Comparison of ENCODE assay signal across 8 cellular contexts in the genomic region with DNA sequence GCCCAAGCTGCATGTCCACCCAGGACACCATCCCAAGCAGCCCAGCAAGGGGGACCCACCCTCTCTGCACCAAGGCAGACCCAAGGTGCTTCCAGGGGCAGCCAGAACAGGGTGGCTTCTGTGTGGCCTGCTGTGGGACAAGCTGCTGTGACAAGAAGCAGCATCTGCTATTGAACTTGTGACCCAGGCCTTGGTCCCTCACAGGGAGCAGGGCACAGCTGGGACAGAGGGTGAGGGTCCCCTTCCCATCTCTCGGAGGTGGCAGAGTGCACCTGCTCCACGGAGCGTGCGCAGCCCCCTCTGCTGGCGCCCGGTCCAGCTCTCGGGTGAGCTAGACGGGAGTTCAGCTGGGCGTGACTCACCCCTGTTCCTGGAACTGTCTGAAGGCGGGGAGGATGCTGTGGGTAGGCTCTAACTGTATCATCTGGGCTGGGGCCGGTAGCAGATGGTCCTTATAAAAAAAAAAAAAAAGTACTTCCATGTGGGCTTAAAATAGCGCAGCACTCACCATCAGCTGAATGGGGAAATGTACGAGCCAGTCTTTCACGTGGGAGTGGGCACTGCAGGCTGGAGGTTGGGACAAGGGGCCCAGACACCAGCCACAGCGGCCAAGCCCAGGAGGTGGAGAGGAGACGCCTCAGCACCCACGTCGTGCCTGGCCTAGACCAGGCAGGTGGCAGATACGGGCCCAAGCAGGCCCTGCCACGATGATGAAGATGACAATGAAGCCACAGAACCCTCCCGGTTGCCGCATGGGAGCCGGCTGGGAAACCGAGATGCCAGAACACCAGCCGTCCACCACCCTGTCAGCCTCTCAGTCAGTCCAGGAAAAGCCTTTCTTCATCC.
DNase-seq lines count a peak whose midpoint lies in the region; ATAC-seq and TF ChIP-seq lines count a peak whose summit lies in the region.

No MANE protein-coding gene starts in this region.

- no peaks in the 10 kb centered on the region for H3K9me3 ChIP-seq in BLaER1 treated with 17β-estradiol and CSF1 and Interleukin-3, amounts not matched to agents 10 nM and 100 nM (replicated peaks in 1 of 11)
- no peaks in the 10 kb centered on the region for H3K9me3 ChIP-seq in smooth muscle cell (replicated peaks; ENCODE audit: low read depth)

- H3K9me3 Mint-ChIP-seq in activated T-helper 17 cell treated with anti-CD3 and anti-CD28 coated beads, Interleukin-2, amount 50 U/mL, for 72 hours, result no peaks in the 10 kb centered on the region

- no peaks in the 10 kb centered on the region for H3K36me3 ChIP-seq in BLaER1 treated with 17β-estradiol and CSF1 and Interleukin-3, amounts not matched to agents 10 nM and 100 nM
- no peaks in the 10 kb centered on the region for H3K36me3 ChIP-seq in smooth muscle cell (ENCODE audit: low read depth)

- 28% methylated on average over 25 of the region's 25 CpGs for WGBS in smooth muscle cell (ENCODE audit: low lambda C conversion rate)

- H3K27me3 Mint-ChIP-seq in activated T-helper 17 cell treated with anti-CD3 and anti-CD28 coated beads, Interleukin-2, amount 50 U/mL, for 72 hours, result no peaks in the 10 kb centered on the region

- DNase-seq in RPMI8226 (peak; percentile 83), cardiac septum (ENCODE audit: low spot score) (peak; percentile 91), smooth muscle cell (lab: John Stamatoyannopoulos, UW; ENCODE audit: unreplicated experiment) (no peak)
- DNase-seq in effector CD8-positive, alpha-beta T cell (lab: John Stamatoyannopoulos, UW), result no peak

- H3K9ac ChIP-seq in BLaER1 treated with 17β-estradiol and CSF1 and Interleukin-3, amounts not matched to agents 10 nM and 100 nM, result peak overlapping the region; percentile 83 to 91 (median 88)
- no peak overlapping the region for H3K9ac ChIP-seq in smooth muscle cell (ENCODE audit: low read depth)

- peaks cover 84 to 92% (median 89%) of the 10 kb centered on the region in 10 experiments for H3K4me1 ChIP-seq in BLaER1 treated with 17β-estradiol and CSF1 and Interleukin-3, amounts not matched to agents 10 nM and 100 nM
- peaks cover 4% of the 10 kb centered on the region for H3K4me1 ChIP-seq in smooth muscle cell (ENCODE audit: low read depth)

- no peaks in the 10 kb centered on the region for H3K79me2 ChIP-seq in smooth muscle cell (ENCODE audit: low read depth)

- peaks cover 17% of the 10 kb centered on the region for H3F3A ChIP-seq in smooth muscle cell (ENCODE audit: low read depth)

- no peaks in the 10 kb centered on the region for H4K20me1 ChIP-seq in BLaER1 treated with 17β-estradiol and CSF1 and Interleukin-3, amounts not matched to agents 10 nM and 100 nM
- no peaks in the 10 kb centered on the region for H4K20me1 ChIP-seq in smooth muscle cell (ENCODE audit: low read depth)

- H3K4me3 Mint-ChIP-seq in activated T-helper 17 cell treated with anti-CD3 and anti-CD28 coated beads, Interleukin-2, amount 50 U/mL, for 72 hours, result peak overlapping the region; percentile 77

- no peaks in the 10 kb centered on the region for H3K27me3 ChIP-seq in BLaER1 treated with 17β-estradiol and CSF1 and Interleukin-3, amounts not matched to agents 10 nM and 100 nM
- no peaks in the 10 kb centered on the region for H3K27me3 ChIP-seq in smooth muscle cell (ENCODE audit: low read depth)

- no peak overlapping the region for H2AFZ ChIP-seq in smooth muscle cell (ENCODE audit: low read depth)

- peaks cover 46% of the 10 kb centered on the region for H3K36me3 Mint-ChIP-seq in activated T-helper 17 cell treated with anti-CD3 and anti-CD28 coated beads, Interleukin-2, amount 50 U/mL, for 72 hours (ENCODE audit: low read depth)

- ATAC-seq in GM19324 (IDR thresholded peaks at IDR 0.05; ENCODE audit: low FRiP score, unreplicated experiment) (peak; percentile 31), HG03354 (IDR thresholded peaks at IDR 0.05; ENCODE audit: poor library complexity, severe bottlenecking, unreplicated experiment) (peak; percentile 67)
- peak; percentile 67 for ATAC-seq in activated T-helper 17 cell treated with anti-CD3 and anti-CD28 coated beads, Interleukin-2, amount 50 U/mL, for 72 hours (replicated peaks)

- H3K27ac ChIP-seq in BLaER1 treated with 17β-estradiol and CSF1 and Interleukin-3, amounts not matched to agents 10 nM and 100 nM, result peak overlapping the region; percentile 93 to 99 (median 98)
- H3K27ac ChIP-seq in smooth muscle cell (ENCODE audit: low read depth), result peak overlapping the region; percentile 42

- TF ChIP-seq CTCF in smooth muscle cell (IDR thresholded peaks at IDR 0.05; ENCODE audit: borderline replicate concordance, insufficient read depth, poor library complexity, severe bottlenecking), result peak; percentile 44

- peak overlapping the region; percentile 100 for H3K27ac Mint-ChIP-seq in activated T-helper 17 cell treated with anti-CD3 and anti-CD28 coated beads, Interleukin-2, amount 50 U/mL, for 72 hours

- H3K4me3 ChIP-seq in BLaER1 treated with 17β-estradiol and CSF1 and Interleukin-3, amounts not matched to agents 10 nM and 100 nM, result peak overlapping the region in 5 of 10 experiments; percentile 0 to 48 (median 7); a peak in 7 of 20 replicates
- no peak overlapping the region for H3K4me3 ChIP-seq in smooth muscle cell

- peaks cover 55% of the 10 kb centered on the region for H3K4me1 Mint-ChIP-seq in activated T-helper 17 cell treated with anti-CD3 and anti-CD28 coated beads, Interleukin-2, amount 50 U/mL, for 72 hours

- peak overlapping the region; percentile 84 to 97 (median 93) for H3K4me2 ChIP-seq in BLaER1 treated with 17β-estradiol and CSF1 and Interleukin-3, amounts not matched to agents 10 nM and 100 nM
- no peak overlapping the region for H3K4me2 ChIP-seq in smooth muscle cell

- intact Hi-C loops in cardiac septum (cut with DNase I), result loop anchor here (2.0 kb wide), 1 partner anchor 134 kb away; no protein-coding TSS in a partner anchor

Comparison
In these comparisons a context has a peak if more than half of its experiments do, and no peak if none do; other contexts are left out.
1. DNase-seq: peak in RPMI8226 (single experiment) and cardiac septum (single experiment); none in smooth muscle cell (single experiment) and effector CD8-positive, alpha-beta T cell (single experiment).
2. Peak in every context shown above with its lines, with median percentiles within 50 percentile points of each other: ATAC-seq.